1 cellular context compared by ENCODE assay signal in genomic region chrX:139207655-139208054, GRCh38.
TF ChIP-seq lines count a peak whose summit lies in the region.

No MANE protein-coding gene starts in this region.

TF ChIP-seq in K562, 482 proteins besides CTCF, POLR2A, EP300 and RAD21 (continued from another document):
- TF ChIP-seq JUND (IDR thresholded peaks at IDR 0.05; ENCODE audit: borderline replicate concordance, low read depth, low read length) (no peak), JUND (tag; IDR thresholded peaks at IDR 0.05; ENCODE audit: borderline replicate concordance, low read depth, low read length) (peak; percentile 47; the same call in 1 of the 3 replicates), FOXJ2 (tag; IDR thresholded peaks at IDR 0.05) (no peak), ATF1 (CRISPR knock-in tag; IDR thresholded peaks at IDR 0.05) (no peak), ATF1 (tag; IDR thresholded peaks at IDR 0.05) (peak; percentile 35), SFPQ (IDR thresholded peaks at IDR 0.05; ENCODE audit: low read depth, low read length) (no peak), DPF2 (IDR thresholded peaks at IDR 0.05) (0 out of 2 replicates have a peak, but pooled peaks have one; percentile 13), GABPB1 (CRISPR knock-in tag; IDR thresholded peaks at IDR 0.05) (no peak), MED1 (CRISPR knock-in tag; IDR thresholded peaks at IDR 0.05; ENCODE audit: borderline replicate concordance) (no peak), ATF3 (IDR thresholded peaks at IDR 0.05) (peak; percentile 71), ATF3 (CRISPR knock-in tag; conservative IDR thresholded peaks at IDR 0.05) (no peak), SIN3A (IDR thresholded peaks at IDR 0.05; ENCODE audit: borderline replicate concordance in 2 of 2, control insufficient read depth in 1 of 2, low read depth in 2 of 2, low read length in 2 of 2) (no peak), ZNF57 (CRISPR knock-in tag; IDR thresholded peaks at IDR 0.05) (no peak), BHLHE40 (IDR thresholded peaks at IDR 0.05; ENCODE audit: low read length) (no peak), RERE (CRISPR knock-in tag; IDR thresholded peaks at IDR 0.05; ENCODE audit: borderline replicate concordance) (no peak), PKNOX1 (IDR thresholded peaks at IDR 0.05) (peak; percentile 6; the same call in 1 of the 2 replicates), ZNF143 (CRISPR knock-in tag; IDR thresholded peaks at IDR 0.05) (no peak), ZNF639 (CRISPR knock-in tag; conservative IDR thresholded peaks at IDR 0.05 in 1 of 2, IDR thresholded peaks at IDR 0.05 in 1 of 2) (no peak), ATF7 (IDR thresholded peaks at IDR 0.05) (peak; percentile 80; the same call in 1 of the 2 replicates)
